Comparison of ENCODE assay signal across 1 cellular context in genomic region chr4:38868055-38868965, GRCh38.
TF ChIP-seq lines count a peak whose summit lies in the region.

No MANE protein-coding gene starts in this region.

TF ChIP-seq in K562, 482 proteins besides CTCF, POLR2A, EP300 and RAD21:
- TF ChIP-seq MCM3 (IDR thresholded peaks at IDR 0.05) (no peak), UBTF (IDR thresholded peaks at IDR 0.05; ENCODE audit: borderline replicate concordance in 1 of 2, low read depth in 2 of 2, low read length in 2 of 2) (no peak), ATF1 (CRISPR knock-in tag; IDR thresholded peaks at IDR 0.05) (no peak), ATF1 (tag; IDR thresholded peaks at IDR 0.05) (0 out of 2 replicates have a peak, but pooled peaks have one; percentile 15), ZBTB7A (IDR thresholded peaks at IDR 0.05; ENCODE audit: borderline replicate concordance, control insufficient read depth, low read depth, low read length) (0 out of 2 replicates have a peak, but pooled peaks have one; percentile 6), RBFOX2 (IDR thresholded peaks at IDR 0.05; ENCODE audit: low read depth, low read length) (peak; percentile 80), ZNF609 (CRISPR knock-in tag; IDR thresholded peaks at IDR 0.05; ENCODE audit: borderline replicate concordance) (peak; percentile 64; the same call in 1 of the 2 replicates), POLR3G (IDR thresholded peaks at IDR 0.05; ENCODE audit: extremely low read depth, insufficient read length, insufficient replicate concordance) (no peak), KAT8 (IDR thresholded peaks at IDR 0.05; ENCODE audit: low read depth) (no peak), ZBTB17 (CRISPR knock-in tag; IDR thresholded peaks at IDR 0.05) (0 out of 2 replicates have a peak, but pooled peaks have one; percentile 30), ZBTB40 (IDR thresholded peaks at IDR 0.05) (peak; percentile 49; the same call in 1 of the 2 replicates), ZBTB40 (CRISPR knock-in tag; IDR thresholded peaks at IDR 0.05) (no peak), CREB1 (IDR thresholded peaks at IDR 0.05) (no peak), CREB1 (CRISPR knock-in tag; IDR thresholded peaks at IDR 0.05) (no peak), CHD1 (IDR thresholded peaks at IDR 0.05; ENCODE audit: low read length) (peak; percentile 79), ZC3H4 (CRISPR knock-in tag; IDR thresholded peaks at IDR 0.05; ENCODE audit: borderline replicate concordance) (peak; percentile 43; the same call in 1 of the 2 replicates), ZBTB9 (CRISPR knock-in tag; IDR thresholded peaks at IDR 0.05) (0 out of 2 replicates have a peak, but pooled peaks have one; percentile 40), RBM14 (IDR thresholded peaks at IDR 0.05; ENCODE audit: borderline replicate concordance, insufficient read depth, low read depth, low read length) (0 out of 2 replicates have a peak, but pooled peaks have one; percentile 41), ELK3 (CRISPR knock-in tag; IDR thresholded peaks at IDR 0.05) (no peak), E2F4 (CRISPR knock-in tag; IDR thresholded peaks at IDR 0.05; ENCODE audit: low read depth) (0 out of 2 replicates have a peak, but pooled peaks have one; percentile 34)
